Comparison of ENCODE assay signal across 8 cellular contexts in the genomic region with DNA sequence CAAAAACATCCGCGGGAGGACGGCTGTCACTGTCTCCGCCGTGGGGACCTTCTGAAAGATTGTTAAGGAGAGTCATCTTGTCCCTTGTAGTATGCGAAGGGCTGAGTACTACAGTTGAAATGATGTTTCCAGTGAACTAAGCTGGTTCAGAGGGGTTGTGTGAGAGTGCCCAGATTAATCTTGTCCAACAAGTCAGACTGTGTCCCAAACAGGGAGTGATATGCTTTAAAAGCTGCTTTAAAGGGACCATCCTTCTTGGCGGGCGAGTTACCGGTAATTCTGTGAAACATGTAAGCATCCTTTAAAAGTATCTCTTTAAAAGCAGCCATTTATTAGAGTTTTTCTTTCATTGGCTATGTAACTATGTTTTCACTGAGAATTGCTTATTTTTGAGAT. TPM values are rescaled to one million over a fixed set of nuclear protein-coding genes. Genes with fewer than 3 reads are reported as not detected.
A peak's percentile ranks its signal among the peaks of the same experiment; 100 is the strongest.
DNase-seq lines count a peak whose midpoint lies in the region; ATAC-seq and FAIRE-seq lines count a peak whose summit lies in the region.

No MANE protein-coding gene starts in this region.

- peak overlapping the region; percentile 93 for H3K4me3 ChIP-seq in iPS-18a (ENCODE audit: low read length)

- H3K9me3 ChIP-seq in iPS-18a (ENCODE audit: control insufficient read depth, low read depth, low read length): no peaks in the 10 kb centered on the region

- H3K4me3 Mint-ChIP-seq in stimulated activated naive CD8-positive, alpha-beta T cell treated with anti-CD3 and anti-CD28 coated beads, Interleukin-15, amount 100 ng/mL, for 72 hours: peak overlapping the region; percentile 96 to 98

- no peaks in the 10 kb centered on the region for H3K27me3 Mint-ChIP-seq in stimulated activated naive CD8-positive, alpha-beta T cell treated with anti-CD3 and anti-CD28 coated beads, Interleukin-15, amount 100 ng/mL, for 72 hours

- peaks cover 18 to 20% of the 10 kb centered on the region in 2 donors for H3K36me3 Mint-ChIP-seq in activated naive CD4-positive, alpha-beta T cell treated with anti-CD3 and anti-CD28 coated beads, Interleukin-2, amount 50 U/mL, for 72 hours

- no peaks in the 10 kb centered on the region for H3K9me3 Mint-ChIP-seq in activated naive CD4-positive, alpha-beta T cell treated with anti-CD3 and anti-CD28 coated beads, Interleukin-2, amount 50 U/mL, for 72 hours
- no peaks in the 10 kb centered on the region for H3K9me3 Mint-ChIP-seq in stimulated activated naive CD8-positive, alpha-beta T cell treated with anti-CD3 and anti-CD28 coated beads, Interleukin-15, amount 100 ng/mL, for 72 hours

- no peaks in the 10 kb centered on the region for H3K27me3 ChIP-seq in iPS-18a (ENCODE audit: control insufficient read depth, insufficient read depth, low read length)

- H3K4me1 Mint-ChIP-seq in stimulated activated naive CD8-positive, alpha-beta T cell treated with anti-CD3 and anti-CD28 coated beads, Interleukin-15, amount 100 ng/mL, for 72 hours: peaks cover 37% of the 10 kb centered on the region

- DNase-seq in HT-29 (ENCODE audit: low spot score): peak; percentile 31
- DNase-seq in activated naive CD4-positive, alpha-beta T cell treated with anti-CD3 and anti-CD28 coated beads, Interleukin-2, amount 50 U/mL, for 72 hours (ENCODE audit: low spot score in 2 of 2): no peak
- no peak for DNase-seq in stimulated activated naive CD8-positive, alpha-beta T cell treated with anti-CD3 and anti-CD28 coated beads, Interleukin-15, amount 100 ng/mL, for 72 hours
- no peak for DNase-seq in GM19239 (ENCODE audit: insufficient read length, low spot score)
- no peak for DNase-seq in ACHN
- no peak for DNase-seq in HuH-7 (ENCODE audit: low spot score)

- no peak for ATAC-seq in activated naive CD4-positive, alpha-beta T cell treated with anti-CD3 and anti-CD28 coated beads, Interleukin-2, amount 50 U/mL, for 72 hours
- ATAC-seq in stimulated activated naive CD8-positive, alpha-beta T cell treated with anti-CD3 and anti-CD28 coated beads, Interleukin-15, amount 100 ng/mL, for 72 hours: no peak
- ATAC-seq in HG02571 (IDR thresholded peaks at IDR 0.05; ENCODE audit: unreplicated experiment): no peak

- FAIRE-seq in GM19239 (lab: Jason Lieb, UNC): no peak

- H3K36me3 ChIP-seq in iPS-18a (ENCODE audit: control insufficient read depth, low read depth, low read length): peaks cover 3% of the 10 kb centered on the region

- in situ Hi-C loops in ACHN (cut with HindIII; ENCODE audit: low pct_ligation_motif_present, low pct_unique_long_range_greater_than_20kb, low sequenced_read_pairs): no loop called here

- peak overlapping the region; percentile 97 to 98 for H3K27ac Mint-ChIP-seq in activated naive CD4-positive, alpha-beta T cell treated with anti-CD3 and anti-CD28 coated beads, Interleukin-2, amount 50 U/mL, for 72 hours
- H3K27ac Mint-ChIP-seq in stimulated activated naive CD8-positive, alpha-beta T cell treated with anti-CD3 and anti-CD28 coated beads, Interleukin-15, amount 100 ng/mL, for 72 hours: peak overlapping the region; percentile 93 to 99

- H3K9ac ChIP-seq in iPS-18a (ENCODE audit: low read length): peak overlapping the region; percentile 76

- H3K4me1 ChIP-seq in iPS-18a (ENCODE audit: control insufficient read depth, low read depth, low read length): peaks cover 14% of the 10 kb centered on the region

- H3K27ac ChIP-seq in iPS-18a (ENCODE audit: low read length): no peak overlapping the region

RNA-seq across cellular contexts. Expression of a gene that starts 1.1 kb away (rescaled TPM):
- 7.3 and 9.8 TPM in 2 replicates for total RNA-seq in HT-29 (2014; rRNA removed; shearing (Covaris generic))
- total RNA-seq in activated naive CD4-positive, alpha-beta T cell treated with anti-CD3 and anti-CD28 coated beads, Interleukin-2, amount 50 U/mL, for 72 hours: 10 to 100 TPM; 30.1 to 34.2 TPM

RNA-seq across cellular contexts. Expression of a gene that starts 53.9 kb away (rescaled TPM):
- 90.5 and 100 TPM in 2 replicates for total RNA-seq in HT-29 (2014; rRNA removed; shearing (Covaris generic))
- total RNA-seq in activated naive CD4-positive, alpha-beta T cell treated with anti-CD3 and anti-CD28 coated beads, Interleukin-2, amount 50 U/mL, for 72 hours: 1,000 to 10,000 TPM in 1 of 2 donors, 100 to 1,000 TPM in 1; 992 to 1,009 TPM
